ENCODE assay signal across 2 cellular contexts in the genomic region with DNA sequence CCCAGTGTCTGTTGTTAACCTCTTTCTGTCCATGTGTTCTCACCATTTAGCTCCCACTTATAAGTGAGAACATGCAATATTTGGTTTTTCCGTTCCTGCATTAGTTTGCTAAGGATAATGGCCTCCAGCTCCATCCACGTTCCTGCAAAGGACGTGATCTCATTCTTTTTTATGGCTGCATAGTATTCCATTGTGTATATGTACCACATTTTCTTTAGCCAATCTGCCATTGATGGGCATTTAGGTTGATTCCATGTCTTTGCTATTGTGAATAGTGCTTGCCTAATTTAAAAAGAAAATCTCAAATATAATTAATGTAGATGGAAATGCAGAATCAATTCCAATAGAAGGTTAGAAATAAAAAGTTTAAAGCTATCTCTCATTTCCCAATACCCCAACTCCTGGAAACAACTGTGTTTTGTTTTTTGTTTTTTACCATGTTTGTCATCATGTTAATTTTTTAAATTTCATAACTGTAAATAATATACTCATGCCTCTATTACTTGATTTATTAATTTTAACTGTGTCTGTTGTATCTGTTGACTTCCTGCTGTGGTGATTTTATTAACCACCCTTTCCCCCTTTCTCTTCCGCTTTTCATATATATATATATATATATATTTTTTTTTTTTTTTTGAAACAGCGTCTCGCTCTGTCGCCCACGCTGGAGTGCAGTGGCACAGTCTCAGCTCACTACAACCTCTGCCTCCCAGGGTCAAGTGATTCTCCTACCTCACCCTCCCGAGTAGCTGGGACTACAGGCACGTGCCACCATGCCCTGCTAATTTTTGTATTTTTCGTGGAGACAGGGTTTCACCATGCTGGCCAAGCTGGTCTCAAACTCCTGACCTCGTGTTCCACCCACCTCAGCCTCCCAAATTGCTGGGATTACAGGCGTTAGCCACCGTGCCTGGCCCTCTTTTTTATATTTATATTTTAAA. TPM values are rescaled to one million over a fixed set of nuclear protein-coding genes. Genes with fewer than 3 reads are reported as not detected.
"Had no signal": no experiment of that assay in that cellular context is flagged by ENCODE, and none has a peak within 500 bp of the region (broad histone marks: within the 10 kb centered on the region; RNA-seq: fewer than 3 reads in every experiment).

No MANE protein-coding gene starts in this region.

RNA-seq across cellular contexts. Expression of gene SPOCD1, which starts 0.9 kb away (rescaled TPM):
- total RNA-seq: T-cell had no signal
- polyA plus RNA-seq: naive thymus-derived CD8-positive, alpha-beta T cell had no signal
